Comparison of ENCODE assay signal across 8 cellular contexts in the genomic region with DNA sequence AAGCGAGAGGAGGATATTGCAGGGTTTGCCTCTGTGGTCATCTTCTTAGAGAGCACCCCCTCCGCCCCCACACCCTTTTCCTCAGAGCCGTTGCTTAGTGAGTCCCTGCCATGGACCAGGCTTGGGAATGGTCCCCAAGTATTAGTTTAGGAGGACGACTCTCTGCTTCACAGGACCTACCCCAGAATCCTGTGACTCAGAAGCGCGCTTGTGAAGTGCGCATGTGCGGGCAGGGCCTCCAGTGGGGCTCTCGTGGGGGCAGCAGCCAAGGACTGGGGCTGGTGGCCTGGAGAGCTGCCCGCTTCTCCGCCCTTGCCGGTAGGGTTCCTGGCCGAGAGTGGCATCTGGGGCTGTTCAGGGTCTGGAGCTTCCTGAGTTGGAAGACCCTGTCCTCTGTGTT. TPM values are rescaled to one million over a fixed set of nuclear protein-coding genes. Genes with fewer than 3 reads are reported as not detected.
DNase-seq lines count a peak whose midpoint lies in the region; ATAC-seq, FAIRE-seq and TF ChIP-seq lines count a peak whose summit lies in the region.

No MANE protein-coding gene starts in this region.

- H4K20me1 ChIP-seq in Karpas-422 (ENCODE audit: insufficient read depth, low read depth, low read length) = no peaks in the 10 kb centered on the region; the same call in 1 of the 2 replicates

- peak overlapping the region; percentile 67 to 68 for H3K27ac Mint-ChIP-seq in T-cell

- no peaks in the 10 kb centered on the region for H3K9me3 ChIP-seq in Karpas-422 (ENCODE audit: low read length)

- H3K4me2 ChIP-seq in Karpas-422 (ENCODE audit: low read depth, low read length, poor library complexity, severe bottlenecking) = no peak overlapping the region

- H3K36me3 ChIP-seq in Karpas-422 (ENCODE audit: insufficient read depth, low read length) = peaks cover 2% of the 10 kb centered on the region; the same call in 1 of the 2 replicates

- POLR2A ChIA-PET in T-cell (lab: Charles Lee) = no interaction called here

- peak overlapping the region; percentile 18 to 47 (median 45) for H3K4me3 Mint-ChIP-seq in T-cell

- CTCF ChIA-PET in T-cell (lab: Charles Lee) = no interaction called here

- no peaks in the 10 kb centered on the region for H3K27me3 Mint-ChIP-seq in T-cell

- H3K4me3 ChIP-seq in GM12875 (ENCODE audit: low read depth, low read length) (peak overlapping the region; percentile 53), Karpas-422 (ENCODE audit: low read length) (no peak overlapping the region)

- ATAC-seq in T-cell (replicated peaks in 1 of 4) (no peak), esophagus mucosa (peak; percentile 3)

- H3K27ac ChIP-seq in Karpas-422 (ENCODE audit: low read length) = no peak overlapping the region

- H3K27me3 ChIP-seq in Karpas-422 (ENCODE audit: low read length) = no peaks in the 10 kb centered on the region

- no peak for FAIRE-seq in GM19239 (lab: Jason Lieb, UNC)

- H3K9me2 ChIP-seq in Karpas-422 (replicated peaks; ENCODE audit: insufficient read depth, low read length) = no peaks in the 10 kb centered on the region

- peaks cover 6% of the 10 kb centered on the region for H3K36me3 Mint-ChIP-seq in T-cell

- H3K4me1 Mint-ChIP-seq in T-cell = peaks cover 40 to 49% (median 44%) of the 10 kb centered on the region in 3 donors

- no peak overlapping the region for H3K9ac ChIP-seq in Karpas-422 (ENCODE audit: low read length)

- H3K79me2 ChIP-seq in Karpas-422 (ENCODE audit: low read length) = peaks cover 71% of the 10 kb centered on the region

- H2AFZ ChIP-seq in Karpas-422 (ENCODE audit: low read length) = no peak overlapping the region

- peaks cover 30% of the 10 kb centered on the region for H3K4me1 ChIP-seq in Karpas-422 (ENCODE audit: low read length)

- TF ChIP-seq CTCF in GM12875 (IDR thresholded peaks at IDR 0.05; ENCODE audit: borderline replicate concordance, insufficient read depth, low read depth, low read length) = no peak

- no peaks in the 10 kb centered on the region for H3K9me3 Mint-ChIP-seq in T-cell

- peak in 1 of 34 experiments; percentile 3 for DNase-seq in T-cell
- DNase-seq in pons (ENCODE audit: low spot score) = peak; percentile 33
- DNase-seq in GM19239 (ENCODE audit: insufficient read length, low spot score) = no peak
- DNase-seq in NCI-H446 treated with DMSO at 0.1 percent for 48 hours (lab: John Stamatoyannopoulos, UW) = no peak
- DNase-seq in DMS53 treated with DMSO at 0.1 percent for 48 hours (lab: John Stamatoyannopoulos, UW; ENCODE audit: unreplicated experiment) = no peak
- no peak for DNase-seq in Karpas-422

RNA-seq across cellular contexts. Expression of gene HMGN1, which starts 37.3 kb away (rescaled TPM):
- total RNA-seq in T-cell (100 to 1,000 TPM; 206 to 254 (median 239) TPM), esophagus mucosa (213 TPM)
- total RNA-seq in Karpas-422 (2014; rRNA removed; shearing (Covaris generic); ENCODE audit: low replicate concordance) = 430 and 561 TPM in 2 replicates

RNA-seq across cellular contexts. Expression of gene LCA5L, which starts 59.4 kb away (rescaled TPM):
- under 1 TPM in 4 of 5 donors, not detected in 1; 0.23 to 0.60 (median 0.44) TPM for total RNA-seq in T-cell
- 0.80 TPM for total RNA-seq in esophagus mucosa
- 0.25 TPM in 1 of 2 replicates, not detected in the other for total RNA-seq in Karpas-422 (2014; rRNA removed; shearing (Covaris generic); ENCODE audit: low replicate concordance)
